ENCODE assay signal across 30 cellular contexts in the genomic region with DNA sequence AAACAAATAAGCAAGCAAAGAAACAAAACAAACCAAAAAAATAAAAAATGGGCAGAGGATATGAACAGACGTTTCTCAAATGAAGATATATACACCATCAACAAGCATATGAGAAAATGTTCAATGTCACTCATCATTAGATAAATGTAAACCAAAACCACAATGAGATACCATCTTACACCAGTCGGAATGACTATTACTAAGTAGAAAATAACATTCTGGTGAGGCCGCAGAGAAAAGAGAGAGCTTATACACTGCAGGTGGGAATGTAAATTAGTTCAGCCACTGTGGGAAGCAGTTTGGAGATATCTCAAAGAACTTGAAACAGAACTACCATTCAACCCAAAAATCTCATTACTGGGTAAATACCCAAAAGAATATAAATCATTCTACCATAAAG.
"Had no signal": no experiment of that assay in that cellular context is flagged by ENCODE, and none has a peak within 500 bp of the region (broad histone marks: within the 10 kb centered on the region; RNA-seq: fewer than 3 reads in every experiment).

No MANE protein-coding gene starts in this region.

- H3K4me1 ChIP-seq: parathyroid adenoma, psoas muscle, right lobe of liver, sigmoid colon, tibial nerve, upper lobe of left lung, vagina had no signal

- H3K9me3 Mint-ChIP-seq: nephron progenitor cell; neural crest cell; stimulated activated memory B cell treated with anti-CD40 and anti-IgM and Interleukin-4, amounts not matched to agents 10 μg/mL and 1 μg/mL and 100 μg/mL, for 72 hours had no signal

- H3K9ac ChIP-seq: parathyroid adenoma had no signal

- H3K27ac Mint-ChIP-seq: naive thymus-derived CD8-positive, alpha-beta T cell; natural killer cell treated with Interleukin-12 subunit alpha and Interleukin-12 subunit beta and Interleukin-15 and Interleukin-18, amount 100 ng/mL, for 72 hours; nephron progenitor cell; progenitor cell of endocrine pancreas; stimulated activated memory B cell treated with anti-CD40 and anti-IgM and Interleukin-4, amounts not matched to agents 10 μg/mL and 1 μg/mL and 100 μg/mL, for 72 hours; stimulated activated naive CD8-positive, alpha-beta T cell treated with anti-CD3 and anti-CD28 coated beads, Interleukin-15, amount 100 ng/mL, for 72 hours had no signal

- H3K79me2 ChIP-seq: parathyroid adenoma had no signal

- H3K4me1 Mint-ChIP-seq: naive thymus-derived CD8-positive, alpha-beta T cell; neural crest cell; stimulated activated memory B cell treated with anti-CD40 and anti-IgM and Interleukin-4, amounts not matched to agents 10 μg/mL and 1 μg/mL and 100 μg/mL, for 72 hours; stimulated activated naive CD8-positive, alpha-beta T cell treated with anti-CD3 and anti-CD28 coated beads, Interleukin-15, amount 100 ng/mL, for 72 hours had no signal

- H3K27me3 Mint-ChIP-seq: naive thymus-derived CD8-positive, alpha-beta T cell; natural killer cell treated with Interleukin-12 subunit alpha and Interleukin-12 subunit beta and Interleukin-15 and Interleukin-18, amount 100 ng/mL, for 72 hours; progenitor cell of endocrine pancreas; stimulated activated memory B cell treated with anti-CD40 and anti-IgM and Interleukin-4, amounts not matched to agents 10 μg/mL and 1 μg/mL and 100 μg/mL, for 72 hours; stimulated activated naive CD8-positive, alpha-beta T cell treated with anti-CD3 and anti-CD28 coated beads, Interleukin-15, amount 100 ng/mL, for 72 hours had no signal

- H2AFZ ChIP-seq: parathyroid adenoma had no signal

- H3K4me3 Mint-ChIP-seq: naive thymus-derived CD8-positive, alpha-beta T cell; natural killer cell treated with Interleukin-12 subunit alpha and Interleukin-12 subunit beta and Interleukin-15 and Interleukin-18, amount 100 ng/mL, for 72 hours; nephron progenitor cell; neural crest cell; stimulated activated memory B cell treated with anti-CD40 and anti-IgM and Interleukin-4, amounts not matched to agents 10 μg/mL and 1 μg/mL and 100 μg/mL, for 72 hours; stimulated activated naive CD8-positive, alpha-beta T cell treated with anti-CD3 and anti-CD28 coated beads, Interleukin-15, amount 100 ng/mL, for 72 hours had no signal

- H3K36me3 ChIP-seq: neutrophil, right lobe of liver, sigmoid colon, thoracic aorta, thyroid gland, tibial nerve, upper lobe of left lung, vagina had no signal

- H3K27ac ChIP-seq: neutrophil, parathyroid adenoma, psoas muscle, right lobe of liver, sigmoid colon, thoracic aorta, thyroid gland, tibial nerve, upper lobe of left lung, vagina had no signal

- FAIRE-seq: small intestine, urothelium cell line had no signal

- H3K9me3 ChIP-seq: neutrophil, psoas muscle, right lobe of liver, sigmoid colon, thoracic aorta, thyroid gland, tibial nerve, upper lobe of left lung, vagina had no signal

- H3K36me3 Mint-ChIP-seq: naive thymus-derived CD8-positive, alpha-beta T cell; stimulated activated memory B cell treated with anti-CD40 and anti-IgM and Interleukin-4, amounts not matched to agents 10 μg/mL and 1 μg/mL and 100 μg/mL, for 72 hours had no signal

- ATAC-seq: naive thymus-derived CD8-positive, alpha-beta T cell; natural killer cell treated with Interleukin-12 subunit alpha and Interleukin-12 subunit beta and Interleukin-15 and Interleukin-18, amount 100 ng/mL, for 72 hours; psoas muscle; right cardiac atrium; right lobe of liver; stimulated activated memory B cell treated with anti-CD40 and anti-IgM and Interleukin-4, amounts not matched to agents 10 μg/mL and 1 μg/mL and 100 μg/mL, for 72 hours; stimulated activated naive CD8-positive, alpha-beta T cell treated with anti-CD3 and anti-CD28 coated beads, Interleukin-15, amount 100 ng/mL, for 72 hours; stimulated activated naive CD8-positive, alpha-beta T cell treated with anti-CD3 and anti-CD28 coated beads, Interleukin-15, Interleukin-2, amounts not matched to agents 100 U/mL and 50 U/mL, for 24 hours had no signal

- H3K27me3 ChIP-seq: neutrophil, right lobe of liver, sigmoid colon, thyroid gland, tibial nerve, upper lobe of left lung, vagina had no signal

- H3K4me3 ChIP-seq: psoas muscle, right lobe of liver, sigmoid colon, thoracic aorta, thyroid gland, tibial nerve, upper lobe of left lung, vagina had no signal

- DNase-seq: naive thymus-derived CD8-positive, alpha-beta T cell; nephron progenitor cell; nucleus accumbens; posterior cingulate gyrus; psoas muscle; right cardiac atrium; right lobe of liver; sigmoid colon; small intestine; stimulated activated CD4-positive, alpha-beta T cell treated with anti-CD3 and anti-CD28 coated beads, Interleukin-1b, Interleukin-23, amount 100 ng/mL, for 48 hours; stimulated activated CD4-positive, alpha-beta T cell treated with anti-CD3 and anti-CD28 coated beads, Interleukin-4, amount 100 ng/mL, for 1 hour; stimulated activated CD4-positive, alpha-beta T cell treated with anti-CD3 and anti-CD28 coated beads, Interleukin-4, amount 100 ng/mL, for 4 hours; stimulated activated CD8-positive, alpha-beta memory T cell treated with anti-CD3 and anti-CD28 coated beads, Interleukin-4, amount 100 ng/mL, for 48 hours; stimulated activated naive CD4-positive, alpha-beta T cell; stimulated activated naive CD8-positive, alpha-beta T cell treated with anti-CD3 and anti-CD28 coated beads, Interleukin-15, amount 100 ng/mL, for 72 hours; stimulated activated naive CD8-positive, alpha-beta T cell treated with anti-CD3 and anti-CD28 coated beads, Interleukin-15, Interleukin-2, amounts not matched to agents 100 U/mL and 50 U/mL, for 24 hours; substantia nigra; thyroid gland; trophoblast cell; upper lobe of left lung had no signal
